Comparison of ENCODE assay signal across 1 cellular context in the genomic region with DNA sequence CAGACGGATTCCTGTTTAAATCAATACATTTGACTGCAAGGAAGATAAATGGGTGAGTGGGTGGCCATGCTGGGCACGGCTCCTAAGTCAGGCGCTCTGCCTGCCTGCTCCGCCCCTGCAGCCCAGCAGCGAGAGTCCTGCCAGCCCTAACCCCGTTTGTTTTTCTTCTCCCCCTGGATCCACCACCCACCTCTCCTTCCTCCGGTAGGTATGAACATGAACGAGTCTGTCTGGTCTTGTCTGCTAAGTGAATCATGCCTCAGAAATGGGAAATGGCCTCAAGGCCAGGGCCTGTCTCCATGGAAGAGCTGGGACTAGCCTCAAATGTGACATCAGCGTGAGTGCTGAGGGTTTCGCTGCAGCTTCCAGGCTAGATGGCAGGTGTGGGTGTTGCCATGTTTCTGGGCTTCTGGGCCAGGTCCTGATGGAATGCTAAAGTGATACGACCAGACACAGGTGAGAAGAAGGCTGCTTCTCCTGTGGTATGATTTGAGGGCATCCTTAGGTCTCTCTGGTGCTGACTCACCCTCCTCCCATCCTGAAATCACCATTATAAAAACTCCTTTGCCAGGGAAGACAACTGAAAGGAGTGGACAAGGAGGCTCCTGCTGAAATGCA.
TF ChIP-seq lines count a peak whose summit lies in the region.

No MANE protein-coding gene starts in this region.

TF ChIP-seq in HepG2, 621 proteins besides CTCF, POLR2A, EP300 and RAD21 (continued from another document):
- TF ChIP-seq, protein P1, sequence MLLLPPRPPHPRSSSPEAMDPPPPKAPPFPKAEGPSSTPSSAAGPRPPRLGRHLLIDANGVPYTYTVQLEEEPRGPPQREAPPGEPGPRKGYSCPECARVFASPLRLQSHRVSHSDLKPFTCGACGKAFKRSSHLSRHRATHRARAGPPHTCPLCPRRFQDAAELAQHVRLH (CRISPR knock-in tag; IDR thresholded peaks at IDR 0.05; ENCODE audit: borderline replicate concordance, low read depth), result no peak
- TF ChIP-seq, protein P2, sequence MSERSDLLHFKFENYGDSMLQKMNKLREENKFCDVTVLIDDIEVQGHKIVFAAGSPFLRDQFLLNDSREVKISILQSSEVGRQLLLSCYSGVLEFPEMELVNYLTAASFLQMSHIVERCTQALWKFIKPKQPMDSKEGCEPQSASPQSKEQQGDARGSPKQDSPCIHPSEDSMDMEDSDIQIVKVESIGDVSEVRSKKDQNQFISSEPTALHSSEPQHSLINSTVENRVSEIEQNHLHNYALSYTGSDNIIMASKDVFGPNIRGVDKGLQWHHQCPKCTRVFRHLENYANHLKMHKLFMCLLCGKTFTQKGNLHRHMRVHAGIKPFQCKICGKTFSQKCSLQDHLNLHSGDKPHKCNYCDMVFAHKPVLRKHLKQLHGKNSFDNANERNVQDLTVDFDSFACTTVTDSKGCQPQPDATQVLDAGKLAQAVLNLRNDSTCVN (CRISPR knock-in tag; IDR thresholded peaks at IDR 0.05; ENCODE audit: borderline replicate concordance), result no peak
- peak; percentile 83 for TF ChIP-seq FOSL2 (CRISPR knock-in tag; IDR thresholded peaks at IDR 0.05)
- TF ChIP-seq ZFP90 (CRISPR knock-in tag; IDR thresholded peaks at IDR 0.05; ENCODE audit: borderline replicate concordance), result no peak
- TF ChIP-seq SOX6 (IDR thresholded peaks at IDR 0.05), result no peak
- peak; percentile 13; the same call in 1 of the 2 replicates for TF ChIP-seq SOX6 (CRISPR knock-in tag; IDR thresholded peaks at IDR 0.05)
